In the genomic region with DNA sequence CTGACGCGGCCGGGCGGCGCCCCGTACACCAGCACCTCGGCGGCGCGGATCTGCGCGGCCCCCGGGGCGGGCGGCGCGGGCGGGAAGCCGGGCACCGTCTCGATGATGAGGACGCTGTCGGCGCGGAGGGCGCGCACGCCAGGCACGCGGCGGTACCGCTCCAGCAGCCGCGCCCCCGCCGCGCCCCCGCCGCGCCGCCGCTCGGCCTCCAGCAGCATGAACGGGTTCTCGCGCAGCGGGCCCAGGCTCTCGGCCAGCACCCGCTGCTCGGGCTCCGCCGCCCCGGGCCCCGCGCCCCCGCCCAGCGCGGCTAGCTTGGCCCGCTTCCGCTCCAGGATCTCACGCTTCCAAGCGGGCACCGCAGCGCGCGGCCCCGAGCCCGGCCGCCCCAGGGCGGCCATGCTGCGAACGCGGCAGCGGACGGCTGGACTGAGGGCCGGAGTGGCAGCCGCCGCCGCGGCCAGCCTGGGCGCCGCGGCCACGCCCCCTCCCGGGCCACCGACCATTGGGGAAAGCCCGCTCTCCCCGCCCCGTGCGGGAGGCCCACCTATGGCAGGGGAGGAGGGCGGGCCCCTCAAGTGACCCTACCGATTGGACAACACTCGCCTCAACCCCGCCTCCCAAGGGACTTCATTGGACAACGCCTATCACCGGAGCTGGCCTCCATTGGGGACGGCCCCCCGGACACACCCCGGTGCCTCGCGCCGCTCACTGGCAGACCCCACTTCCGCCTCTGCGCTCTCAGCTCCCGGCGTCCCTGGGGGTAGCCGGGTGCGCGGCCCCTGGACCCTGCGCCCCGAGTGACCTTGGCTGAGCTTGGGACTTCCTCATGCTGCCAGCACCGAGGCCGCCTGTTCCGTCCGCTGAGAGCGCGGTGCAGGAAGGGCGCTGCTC, we compare ENCODE assay signal across 8 cellular contexts. TPM values are rescaled to one million over a fixed set of nuclear protein-coding genes. Genes with fewer than 3 reads are reported as not detected.
DNase-seq lines count a peak whose midpoint lies in the region; ATAC-seq and TF ChIP-seq lines count a peak whose summit lies in the region.

A gene with protein sequence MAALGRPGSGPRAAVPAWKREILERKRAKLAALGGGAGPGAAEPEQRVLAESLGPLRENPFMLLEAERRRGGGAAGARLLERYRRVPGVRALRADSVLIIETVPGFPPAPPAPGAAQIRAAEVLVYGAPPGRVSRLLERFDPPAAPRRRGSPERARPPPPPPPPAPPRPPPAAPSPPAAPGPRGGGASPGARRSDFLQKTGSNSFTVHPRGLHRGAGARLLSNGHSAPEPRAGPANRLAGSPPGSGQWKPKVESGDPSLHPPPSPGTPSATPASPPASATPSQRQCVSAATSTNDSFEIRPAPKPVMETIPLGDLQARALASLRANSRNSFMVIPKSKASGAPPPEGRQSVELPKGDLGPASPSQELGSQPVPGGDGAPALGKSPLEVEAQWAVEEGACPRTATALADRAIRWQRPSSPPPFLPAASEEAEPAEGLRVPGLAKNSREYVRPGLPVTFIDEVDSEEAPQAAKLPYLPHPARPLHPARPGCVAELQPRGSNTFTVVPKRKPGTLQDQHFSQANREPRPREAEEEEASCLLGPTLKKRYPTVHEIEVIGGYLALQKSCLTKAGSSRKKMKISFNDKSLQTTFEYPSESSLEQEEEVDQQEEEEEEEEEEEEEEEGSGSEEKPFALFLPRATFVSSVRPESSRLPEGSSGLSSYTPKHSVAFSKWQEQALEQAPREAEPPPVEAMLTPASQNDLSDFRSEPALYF (minus strand): TSS at position 431 of the 894 bp plus-strand sequence. CDS start 30 bp downstream, at position 401.

- no peaks in the 10 kb centered on the region; the same call in 1 of the 2 replicates for H3K36me3 ChIP-seq in BJ (ENCODE audit: control insufficient read depth, insufficient read depth, low read length)

- H3K4me3 Mint-ChIP-seq in activated CD4-positive, alpha-beta T cell treated with anti-CD3 and anti-CD28 coated beads, Interleukin-2, amount 10 ng/mL, durations not matched to agents 7 days and 5 days = peak within 1 kb of the TSS; percentile 80

- DNase-seq in BJ (ENCODE audit: low read depth) = peak; percentile 89
- DNase-seq in NCI-H526 treated with DMSO at 0.1 percent for 48 hours (lab: John Stamatoyannopoulos, UW) = peak; percentile 93
- DNase-seq in activated CD4-positive, alpha-beta T cell treated with anti-CD3 and anti-CD28 coated beads, Interleukin-2, amount 10 ng/mL, durations not matched to agents 7 days and 5 days = peak; percentile 100
- peak; percentile 81 for DNase-seq in cortex of kidney (lab: John Stamatoyannopoulos, UW)
- DNase-seq in left kidney (ENCODE audit: low read depth, low spot score) = peak; percentile 100
- DNase-seq in stimulated activated CD4-positive, alpha-beta T cell treated with anti-CD3 and anti-CD28 coated beads, Interleukin-2, amount 100 ng/mL, for 24 hours = peak; percentile 98 to 99

- peaks cover 4% of the 10 kb centered on the region for H3K36me3 Mint-ChIP-seq in activated CD4-positive, alpha-beta T cell treated with anti-CD3 and anti-CD28 coated beads, Interleukin-2, amount 10 ng/mL, durations not matched to agents 7 days and 5 days (ENCODE audit: low read depth)

- H3K4me3 ChIP-seq in BJ (ENCODE audit: low read depth, low read length) = peak within 1 kb of the TSS; percentile 61

- CTCF ChIA-PET in BJ (lab: Yijun Ruan, JAX) = interaction anchor here (0.7 to 1.0 kb wide), 2 partner anchors 27 to 154 kb away, joined by 3 to 4 read pairs; a partner anchor contains a TSS
- CTCF ChIA-PET in activated CD4-positive, alpha-beta T cell treated with anti-CD3 and anti-CD28 coated beads, Interleukin-2, amount 10 ng/mL, durations not matched to agents 7 days and 5 days (lab: Charles Lee) = interaction anchor here (0.7 to 1.4 kb wide), 6 partner anchors 10 to 165 kb away, joined by 3 to 10 read pairs (median 4); a partner anchor contains a TSS

- H3K27me3 Mint-ChIP-seq in activated CD4-positive, alpha-beta T cell treated with anti-CD3 and anti-CD28 coated beads, Interleukin-2, amount 10 ng/mL, durations not matched to agents 7 days and 5 days = no peaks in the 10 kb centered on the region

- POLR2A ChIA-PET in BJ (lab: Charles Lee) = interaction anchor here (0.7 kb wide), 1 partner anchor 93 kb away, joined by 4 read pairs; no protein-coding TSS in a partner anchor
- POLR2A ChIA-PET in activated CD4-positive, alpha-beta T cell treated with anti-CD3 and anti-CD28 coated beads, Interleukin-2, amount 10 ng/mL, durations not matched to agents 7 days and 5 days (lab: Charles Lee) = interaction anchor here (0.6 to 1.0 kb wide), 4 partner anchors 12 to 77 kb away, joined by 3 to 5 read pairs (median 3); a partner anchor contains a TSS

- no peak for TF ChIP-seq CTCF in BJ (IDR thresholded peaks at IDR 0.05; ENCODE audit: insufficient read depth, low read depth, low read length)

- peak within 1 kb of the TSS; percentile 82 for H3K27ac Mint-ChIP-seq in activated CD4-positive, alpha-beta T cell treated with anti-CD3 and anti-CD28 coated beads, Interleukin-2, amount 10 ng/mL, durations not matched to agents 7 days and 5 days

- ATAC-seq in GM19324 (IDR thresholded peaks at IDR 0.05; ENCODE audit: low FRiP score, unreplicated experiment) = peak; percentile 87
- peak; percentile 61 for ATAC-seq in HG03469 (IDR thresholded peaks at IDR 0.05; ENCODE audit: unreplicated experiment)

- H3K4me1 Mint-ChIP-seq in activated CD4-positive, alpha-beta T cell treated with anti-CD3 and anti-CD28 coated beads, Interleukin-2, amount 10 ng/mL, durations not matched to agents 7 days and 5 days = peaks cover 30% of the 10 kb centered on the region

- H3K9me3 Mint-ChIP-seq in activated CD4-positive, alpha-beta T cell treated with anti-CD3 and anti-CD28 coated beads, Interleukin-2, amount 10 ng/mL, durations not matched to agents 7 days and 5 days = no peaks in the 10 kb centered on the region

- H3K27me3 ChIP-seq in BJ (ENCODE audit: control insufficient read depth, insufficient read depth, low read length) = no peaks in the 10 kb centered on the region

RNA-seq across cellular contexts. Expression of the gene that starts here (rescaled TPM):
- 2.9 and 3.5 TPM in 2 replicates for polyA plus RNA-seq in BJ (2011; rRNA removed)
- 3.2 and 4.3 TPM in 2 replicates for polyA minus RNA-seq in BJ (2011; rRNA and poly(A)+ RNA removed)
- 1 to 10 TPM; 8.9 TPM for total RNA-seq in activated CD4-positive, alpha-beta T cell treated with anti-CD3 and anti-CD28 coated beads, Interleukin-2, amount 10 ng/mL, durations not matched to agents 7 days and 5 days

Comparison
In these comparisons a context has a peak if more than half of its experiments do, and no peak if none do; other contexts are left out.
1. Peak in every context shown above with its lines: DNase-seq, ATAC-seq and H3K4me3 ChIP-seq.